Comparison of ENCODE assay signal across 27 cellular contexts in the genomic region with DNA sequence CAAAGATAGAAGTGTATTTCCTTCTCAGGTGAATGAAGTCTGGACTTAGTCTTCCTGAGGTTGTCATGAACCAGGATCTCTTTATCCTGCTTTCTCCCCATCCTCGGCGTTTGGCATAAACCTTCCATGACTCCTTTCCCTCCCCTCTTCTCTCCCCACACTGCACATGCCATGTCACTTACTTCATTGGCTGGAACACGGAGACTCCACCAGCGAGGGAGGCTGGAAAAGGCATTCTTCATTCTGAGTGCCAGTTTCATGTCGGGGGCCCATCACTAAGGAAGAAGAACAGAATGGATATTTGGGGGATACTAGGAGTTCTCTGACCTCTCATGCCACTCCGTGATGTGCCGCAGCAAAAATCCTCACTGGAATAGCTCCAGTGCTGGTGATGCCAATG.
DNase-seq lines count a peak whose midpoint lies in the region; ATAC-seq and TF ChIP-seq lines count a peak whose summit lies in the region.
"Had no signal": no experiment of that assay in that cellular context is flagged by ENCODE, and none has a peak within 500 bp of the region (broad histone marks: within the 10 kb centered on the region; RNA-seq: fewer than 3 reads in every experiment).

No MANE protein-coding gene starts in this region.

- DNase-seq in MCF 10A (ENCODE audit: unreplicated experiment) (no peak), breast epithelium (ENCODE audit: low spot score in 2 of 2) (no peak), foreskin fibroblast (peak; percentile 45 to 73), uterus (peak; percentile 34 to 52), GF-D8 (lab: John Stamatoyannopoulos, UW) (no peak), cerebellum (ENCODE audit: low spot score) (no peak)
- no peak for DNase-seq in stimulated activated CD4-positive, alpha-beta T cell treated with anti-CD3 and anti-CD28 coated beads, Interleukin-4, amount 100 ng/mL, for 1 hour
- DNase-seq: 8988T; activated CD4-positive, alpha-beta T cell treated with anti-CD3 and anti-CD28 coated beads for 36 hours; activated naive CD4-positive, alpha-beta T cell; activated T-cell treated with anti-CD3 and anti-CD28 coated beads, Interleukin-2, amount 50 U/mL, for 24 hours; BE2C; dermis blood vessel endothelial cell; DMS53; heart left ventricle; Karpas-422; kidney glomerular epithelial cell; MV-4-11; NCI-H1694 treated with DMSO at 0.1 percent for 48 hours; NCI-H2171 treated with DMSO at 0.1 percent for 48 hours; NCI-H524; stimulated activated CD4-positive, alpha-beta T cell treated with anti-CD3 and anti-CD28 coated beads, Interleukin-2, amount 100 ng/mL, for 48 hours; stimulated activated naive CD4-positive, alpha-beta T cell; T-helper 17 cell had no signal

- H3K4me3 ChIP-seq in breast epithelium, result no peak overlapping the region
- H3K4me3 ChIP-seq in foreskin fibroblast (ENCODE audit: low read depth in 1 of 2, low read length in 2 of 2), result no peak overlapping the region
- H3K4me3 ChIP-seq in uterus, result no peak overlapping the region
- H3K4me3 ChIP-seq: cardiac muscle cell, HAP-1, heart left ventricle had no signal

- H3K27me3 Mint-ChIP-seq in MCF 10A (ENCODE audit: insufficient read depth, unreplicated experiment), result no peaks in the 10 kb centered on the region
- H3K27me3 Mint-ChIP-seq: activated CD4-positive, alpha-beta T cell treated with anti-CD3 and anti-CD28 coated beads for 36 hours; activated T-cell treated with anti-CD3 and anti-CD28 coated beads, Interleukin-2, amount 50 U/mL, for 24 hours; T-helper 17 cell had no signal

- H3K27me3 ChIP-seq in breast epithelium (no peaks in the 10 kb centered on the region), uterus (no peaks in the 10 kb centered on the region)
- H3K27me3 ChIP-seq: BE2C, cardiac muscle cell, heart left ventricle had no signal

- H3K9me3 ChIP-seq in breast epithelium (no peaks in the 10 kb centered on the region), uterus (no peaks in the 10 kb centered on the region)
- H3K9me3 ChIP-seq: BE2C, HAP-1, heart left ventricle had no signal

- no peaks in the 10 kb centered on the region for H3K4me1 ChIP-seq in breast epithelium
- no peaks in the 10 kb centered on the region for H3K4me1 ChIP-seq in uterus
- H3K4me1 ChIP-seq: BE2C, HAP-1 had no signal

- no peaks in the 10 kb centered on the region for H3K36me3 Mint-ChIP-seq in MCF 10A (ENCODE audit: insufficient read depth, unreplicated experiment)

- no peaks in the 10 kb centered on the region for H3K36me3 ChIP-seq in breast epithelium
- no peaks in the 10 kb centered on the region for H3K36me3 ChIP-seq in uterus
- H3K36me3 ChIP-seq: BE2C, cardiac muscle cell, HAP-1, heart left ventricle had no signal

- intact Hi-C loops in MCF 10A (cut with micrococcal nuclease) (no loop called here), breast epithelium (cut with DNase I; ENCODE audit: low total_unique reads) (no loop called here), uterus (cut with DNase I; ENCODE audit: low total_unique reads) (no loop called here)

- peak; percentile 68 for ATAC-seq in SK-N-SH treated with all-trans-retinoic acid at 6 μM for 48 hours
- ATAC-seq: activated CD4-positive, alpha-beta T cell treated with anti-CD3 and anti-CD28 coated beads for 36 hours; heart left ventricle; T-helper 17 cell had no signal

- no peak overlapping the region for H3K27ac Mint-ChIP-seq in MCF 10A (ENCODE audit: low read depth, unreplicated experiment)
- H3K27ac Mint-ChIP-seq: activated CD4-positive, alpha-beta T cell treated with anti-CD3 and anti-CD28 coated beads for 36 hours; activated T-cell treated with anti-CD3 and anti-CD28 coated beads, Interleukin-2, amount 50 U/mL, for 24 hours; T-helper 17 cell had no signal

- CTCF ChIA-PET in MCF 10A (lab: Yijun Ruan, JAX), result interaction anchor here (0.6 to 1.5 kb wide), 2 partner anchors 51 to 407 kb away, joined by 3 to 4 read pairs; no protein-coding TSS in a partner anchor

- peaks cover 29% of the 10 kb centered on the region for H3K4me1 Mint-ChIP-seq in MCF 10A (ENCODE audit: insufficient read depth, unreplicated experiment)

- no TSS peak for BruUV-seq in MCF 10A (replicated peaks; lab: Mats Ljungman, UMichigan)

- H3K4me3 Mint-ChIP-seq in MCF 10A (ENCODE audit: unreplicated experiment), result peak overlapping the region; percentile 41
- H3K4me3 Mint-ChIP-seq: activated CD4-positive, alpha-beta T cell treated with anti-CD3 and anti-CD28 coated beads for 36 hours; activated T-cell treated with anti-CD3 and anti-CD28 coated beads, Interleukin-2, amount 50 U/mL, for 24 hours; T-helper 17 cell had no signal

- TF ChIP-seq POLR2A in breast epithelium (IDR thresholded peaks at IDR 0.05) (no peak), uterus (IDR thresholded peaks at IDR 0.05) (no peak)

- H3K27ac ChIP-seq in breast epithelium, result no peak overlapping the region
- H3K27ac ChIP-seq in uterus, result peak overlapping the region; percentile 31 to 63
- H3K27ac ChIP-seq: cardiac muscle cell had no signal

- no peaks in the 10 kb centered on the region for H3K9me3 Mint-ChIP-seq in MCF 10A (ENCODE audit: unreplicated experiment)
- H3K9me3 Mint-ChIP-seq: activated T-cell treated with anti-CD3 and anti-CD28 coated beads, Interleukin-2, amount 50 U/mL, for 24 hours had no signal

- TF ChIP-seq CTCF in MCF 10A (IDR thresholded peaks at IDR 0.05; ENCODE audit: unreplicated experiment), result no peak
- TF ChIP-seq CTCF in breast epithelium (IDR thresholded peaks at IDR 0.05), result no peak
- no peak for TF ChIP-seq CTCF in foreskin fibroblast (IDR thresholded peaks at IDR 0.05; ENCODE audit: low read depth, low read length)
- TF ChIP-seq CTCF in uterus (IDR thresholded peaks at IDR 0.05), result no peak

- POLR2A ChIA-PET in MCF 10A (lab: Yijun Ruan, JAX), result interaction anchor here (0.7 to 4.7 kb wide), 9 partner anchors 7 to 159 kb away, joined by 3 to 38 read pairs (median 6); no protein-coding TSS in a partner anchor

TF ChIP-seq in SK-N-SH treated with all-trans-retinoic acid at 6 μM for 48 hours, 23 proteins besides CTCF, POLR2A, EP300 and RAD21:
- TF ChIP-seq ZC3H10 (CRISPR knock-in tag; IDR thresholded peaks at IDR 0.05) (no peak), RARB (CRISPR knock-in tag; IDR thresholded peaks at IDR 0.05) (no peak), CREB5 (CRISPR knock-in tag; IDR thresholded peaks at IDR 0.05; ENCODE audit: low read depth) (no peak), PATZ1 (CRISPR knock-in tag; IDR thresholded peaks at IDR 0.05; ENCODE audit: borderline replicate concordance) (no peak), PPARA (CRISPR knock-in tag; IDR thresholded peaks at IDR 0.05; ENCODE audit: borderline replicate concordance) (no peak), ZFP30 (CRISPR knock-in tag; IDR thresholded peaks at IDR 0.05) (no peak)

Comparison
In these comparisons a context has a peak if more than half of its experiments do, and no peak if none do; other contexts are left out.
1. DNase-seq: peak in foreskin fibroblast (2 of 2) and uterus (2 of 2); none in MCF 10A (single experiment), breast epithelium (0 of 2), GF-D8 (single experiment), stimulated activated CD4-positive, alpha-beta T cell treated with anti-CD3 and anti-CD28 coated beads, Interleukin-4, amount 100 ng/mL, for 1 hour (single experiment) and cerebellum (single experiment).
2. H3K27ac ChIP-seq: peak in uterus (2 of 2); none in breast epithelium (0 of 2).